18 cellular contexts compared by ENCODE assay signal in genomic region chr11:65150131-65150512, GRCh38. TPM values are rescaled to one million over a fixed set of nuclear protein-coding genes. Genes with fewer than 3 reads are reported as not detected.
DNase-seq lines count a peak whose midpoint lies in the region; ATAC-seq, FAIRE-seq and TF ChIP-seq lines count a peak whose summit lies in the region.
"Not testable (repeated sequence)": the region's sequence is repeated elsewhere in the genome, so short reads cannot be mapped to it uniquely, and the experiment has no call there.
"Had no signal": no experiment of that assay in that cellular context is flagged by ENCODE, and none has a peak within 500 bp of the region (broad histone marks: within the 10 kb centered on the region; RNA-seq: fewer than 3 reads in every experiment).

No MANE protein-coding gene starts in this region.

- H3K9me2 ChIP-seq in HCT116 (ENCODE audit: insufficient read depth) = not testable (repeated sequence)

- DNase-seq in HCT116 (ENCODE audit: low read depth, low spot score); WERI-Rb-1; mammary epithelial cell; left ventricle myocardium inferior; mesenchymal stem cell; pancreas; thoracic aorta (ENCODE audit: low spot score): not testable (repeated sequence)

- not testable (repeated sequence) for H3K18ac ChIP-seq in mesenchymal stem cell (ENCODE audit: low read depth in 1 of 2, low read length in 2 of 2)

- TF ChIP-seq POLR2A in HCT116 (IDR thresholded peaks at IDR 0.05; ENCODE audit: borderline replicate concordance, extremely low read depth, insufficient read depth, insufficient read length) = not testable (repeated sequence)

- H2BK12ac ChIP-seq in mesenchymal stem cell (ENCODE audit: low read length in 2 of 2) = not testable (repeated sequence)

- not testable (repeated sequence) for H2BK15ac ChIP-seq in mesenchymal stem cell (ENCODE audit: low read depth, poor library complexity, severe bottlenecking)

- not testable (repeated sequence) for TF ChIP-seq CTCF in HCT116 (IDR thresholded peaks at IDR 0.05 in 2 of 3, conservative IDR thresholded peaks at IDR 0.05 in 1 of 3; ENCODE audit: borderline replicate concordance in 1 of 3, insufficient read depth in 1 of 3, low read depth in 2 of 3, low read length in 2 of 3); WERI-Rb-1 (IDR thresholded peaks at IDR 0.05; ENCODE audit: low read depth, low read length); mammary epithelial cell (conservative IDR thresholded peaks at IDR 0.05 in 1 of 2, IDR thresholded peaks at IDR 0.05 in 1 of 2; ENCODE audit: extremely low read depth in 1 of 2, insufficient read depth in 1 of 2, low read depth in 1 of 2, low read length in 2 of 2); left ventricle myocardium inferior (IDR thresholded peaks at IDR 0.05; ENCODE audit: borderline replicate concordance); pancreas (IDR thresholded peaks at IDR 0.05); thoracic aorta (IDR thresholded peaks at IDR 0.05)

- not testable (repeated sequence) for H3K27me3 ChIP-seq in HCT116 (ENCODE audit: insufficient read depth, low read length); WERI-Rb-1 (ENCODE audit: insufficient read depth, low read depth, severe bottlenecking); mammary epithelial cell (ENCODE audit: insufficient read depth, low read length); left ventricle myocardium inferior (ENCODE audit: low read depth); mesenchymal stem cell (ENCODE audit: control insufficient read depth in 1 of 2, insufficient read depth in 1 of 2, low read length in 2 of 2); pancreas; thoracic aorta (replicated peaks; ENCODE audit: insufficient read depth)

- TSS peak; percentile 58 for BruUV-seq in HCT116 (replicated peaks; lab: Mats Ljungman, UMichigan)
- BruUV-seq in mammary epithelial cell (replicated peaks; lab: Mats Ljungman, UMichigan) = not testable (repeated sequence)

- H3K9me3 ChIP-seq in HCT116 (ENCODE audit: control insufficient read depth in 1 of 2, insufficient read depth in 1 of 2, low read depth in 1 of 2, low read length in 2 of 2); WERI-Rb-1 (ENCODE audit: severe bottlenecking); mammary epithelial cell (replicated peaks; ENCODE audit: insufficient read depth, low read length); left ventricle myocardium inferior (replicated peaks); mesenchymal stem cell (ENCODE audit: control insufficient read depth, low read length); pancreas; thoracic aorta: not testable (repeated sequence)

- peak overlapping the region; percentile 74 for H3K4me2 ChIP-seq in HCT116 (ENCODE audit: low read length)
- H3K4me2 ChIP-seq in mammary epithelial cell (ENCODE audit: insufficient read depth, low read depth, low read length) = peak overlapping the region; percentile 86
- not testable (repeated sequence) for H3K4me2 ChIP-seq in mesenchymal stem cell (ENCODE audit: low read length, poor library complexity, severe bottlenecking)

- not testable (repeated sequence) for H3K79me2 ChIP-seq in HCT116 (ENCODE audit: insufficient read depth, low read length); mammary epithelial cell (ENCODE audit: insufficient read depth, low read length)

- CTCF ChIA-PET in HCT116 (lab: Charles Lee); mammary epithelial cell (lab: Charles Lee; ENCODE audit: low non-redundant PET): not testable (repeated sequence)

- H3K27ac ChIP-seq in HCT116 (ENCODE audit: low read depth, low read length) = peak overlapping the region; percentile 89
- peak overlapping the region; percentile 63; the same call in 1 of the 2 replicates for H3K27ac ChIP-seq in WERI-Rb-1
- peak overlapping the region; percentile 70 for H3K27ac ChIP-seq in mammary epithelial cell (ENCODE audit: insufficient read depth, low read depth, low read length)
- H3K27ac ChIP-seq in left ventricle myocardium inferior (replicated peaks) = peak overlapping the region; percentile 77
- not testable (repeated sequence) for H3K27ac ChIP-seq in mesenchymal stem cell (ENCODE audit: low read length, poor library complexity, severe bottlenecking)
- peak overlapping the region; percentile 44 to 84 (median 73) for H3K27ac ChIP-seq in pancreas
- peak overlapping the region; percentile 67 to 81 for H3K27ac ChIP-seq in thoracic aorta

- ATAC-seq in HCT116 = 0 out of 2 replicates have a peak, but pooled peaks have one; percentile 1
- not testable (repeated sequence) for ATAC-seq in pancreas; thoracic aorta (ENCODE audit: insufficient number of reproducible peaks, low FRiP score, low read depth)

- not testable (repeated sequence) for H2BK120ac ChIP-seq in mesenchymal stem cell (ENCODE audit: low read depth, low read length)

- H3K4me3 ChIP-seq in HCT116 (replicated peaks in 1 of 2; ENCODE audit: low read depth in 1 of 2, low read length in 2 of 2) = peak overlapping the region; percentile 20 to 29; a peak in 3 of 4 replicates
- H3K4me3 ChIP-seq in WERI-Rb-1 (ENCODE audit: low read depth, low read length); mammary epithelial cell (replicated peaks in 1 of 3; ENCODE audit: insufficient read depth in 1 of 3, low read depth in 2 of 3, low read length in 3 of 3); left ventricle myocardium inferior; pancreas: not testable (repeated sequence)
- peak overlapping the region in 1 of 2 experiments; percentile 56 for H3K4me3 ChIP-seq in mesenchymal stem cell (ENCODE audit: insufficient read depth in 1 of 2, low read depth in 1 of 2, low read length in 2 of 2)
- peak overlapping the region; percentile 43 for H3K4me3 ChIP-seq in thoracic aorta

- dilution Hi-C loops in mammary epithelial cell (cut with HindIII; ENCODE audit: low sequenced_read_pairs) = loop anchor here (5.0 kb wide), 1 partner anchor 103 kb away; no protein-coding TSS in a partner anchor

- 56% methylated on average over 10 of the region's 10 CpGs for WGBS in mammary epithelial cell (ENCODE audit: low coverage, missing lambda C conversion rate)
- WGBS in mesenchymal stem cell = 95% methylated on average over 10 of the region's 10 CpGs
- 90% methylated on average over 10 of the region's 10 CpGs for WGBS in pancreas, 2 donors

- H3K4me1 ChIP-seq in HCT116 (ENCODE audit: control insufficient read depth in 1 of 2, insufficient read depth in 2 of 2, low read length in 2 of 2) (peaks cover 15 to 29% of the 10 kb centered on the region in 2 experiments), mammary epithelial cell (ENCODE audit: insufficient read depth, low read length) (peaks cover 18% of the 10 kb centered on the region), left ventricle myocardium inferior (peaks cover 18% of the 10 kb centered on the region), pancreas (peaks cover 10 to 28% (median 13%) of the 10 kb centered on the region in 3 donors), thoracic aorta (ENCODE audit: control insufficient read depth in 1 of 2, low read depth in 2 of 2) (peaks cover 6 to 11% of the 10 kb centered on the region in 2 donors)
- H3K4me1 ChIP-seq in mesenchymal stem cell (ENCODE audit: control insufficient read depth, insufficient read depth, low read depth, low read length) = not testable (repeated sequence)

- peak overlapping the region; percentile 50 for H3K9ac ChIP-seq in HCT116 (ENCODE audit: low read length)
- peak overlapping the region; percentile 58 for H3K9ac ChIP-seq in mammary epithelial cell (ENCODE audit: insufficient read depth, low read length)
- peak overlapping the region; percentile 69 for H3K9ac ChIP-seq in mesenchymal stem cell (ENCODE audit: low read length)

- POLR2A ChIA-PET in HCT116 (lab: Charles Lee) = not testable (repeated sequence)

- RAD21 ChIA-PET in HCT116 (lab: Charles Lee; ENCODE audit: low non-redundant PET in 1 of 2, low total read pairs in 2 of 2, uncharacterized antibody in 2 of 2, unreplicated experiment in 2 of 2) = not testable (repeated sequence)

- not testable (repeated sequence) for H2BK5ac ChIP-seq in mesenchymal stem cell (ENCODE audit: low read depth, low read length, poor library complexity, severe bottlenecking)

- not testable (repeated sequence) for H2AK5ac ChIP-seq in mesenchymal stem cell (ENCODE audit: low read length, severe bottlenecking)

- not testable (repeated sequence) for TF ChIP-seq RAD21 in HCT116 (IDR thresholded peaks at IDR 0.05; ENCODE audit: low read depth)

- H2AFZ ChIP-seq in HCT116 (ENCODE audit: low read depth, low read length, poor library complexity, severe bottlenecking) = peak overlapping the region; percentile 37
- not testable (repeated sequence) for H2AFZ ChIP-seq in mammary epithelial cell (ENCODE audit: low read depth, low read length); mesenchymal stem cell (ENCODE audit: low read depth, low read length)

- not testable (repeated sequence) for H4K91ac ChIP-seq in mesenchymal stem cell (ENCODE audit: low read length)

- FAIRE-seq in pancreas (lab: Jason Lieb, UNC) = not testable (repeated sequence)

- not testable (repeated sequence) for H3K79me1 ChIP-seq in mesenchymal stem cell (replicated peaks; ENCODE audit: low read length, poor library complexity, severe bottlenecking)

- not testable (repeated sequence) for H3K36me3 ChIP-seq in HCT116 (ENCODE audit: control insufficient read depth in 1 of 2, insufficient read depth in 2 of 2, low read length in 2 of 2); WERI-Rb-1; mammary epithelial cell (ENCODE audit: insufficient read depth, low read length); left ventricle myocardium inferior; mesenchymal stem cell (ENCODE audit: control insufficient read depth in 1 of 2, insufficient read depth in 2 of 2, low read depth in 1 of 2, low read length in 2 of 2); pancreas; thoracic aorta

- not testable (repeated sequence) for H3K14ac ChIP-seq in mesenchymal stem cell (ENCODE audit: low read length in 2 of 2)

- intact Hi-C loops in HCT116 (cut with micrococcal nuclease); left ventricle myocardium inferior (cut with micrococcal nuclease); pancreas (cut with DNase I): not testable (repeated sequence)
- intact Hi-C loops in mammary epithelial cell (cut with micrococcal nuclease) = loop anchor here (1.0 kb wide), 1 partner anchor 31 kb away; the partner anchor contains the start of gene CAPN1

- H4K8ac ChIP-seq in mesenchymal stem cell (ENCODE audit: low read length) = not testable (repeated sequence)

- not testable (repeated sequence) for H3K23ac ChIP-seq in mesenchymal stem cell (ENCODE audit: low read length in 2 of 2)

- in situ Hi-C loops in mammary epithelial cell (cut with MboI; ENCODE audit: low sequenced_read_pairs in 2 of 2) = not testable (repeated sequence)

- H3K4ac ChIP-seq in mesenchymal stem cell (ENCODE audit: low read depth in 1 of 2, low read length in 2 of 2) = not testable (repeated sequence)

- not testable (repeated sequence) for H4K20me1 ChIP-seq in HCT116 (ENCODE audit: insufficient read depth); mammary epithelial cell (ENCODE audit: insufficient read depth, low read length)

RNA-seq across cellular contexts. Expression of gene SYVN1, which starts 15.8 kb away (rescaled TPM):
- total RNA-seq in HCT116 (2021; ENCODE audit: unreplicated experiment) = 45.9 TPM
- 52.2 and 77.2 TPM in 2 replicates for polyA plus RNA-seq in HCT116 (2012)
- total RNA-seq in mammary epithelial cell = 10 to 100 TPM; 21.5 to 45.8 TPM
- 30.7 TPM for polyA plus RNA-seq in mammary epithelial cell
- 152 TPM for polyA minus RNA-seq in mammary epithelial cell
- total RNA-seq in left ventricle myocardium inferior = 25.6 TPM
- 33.9 TPM for polyA plus RNA-seq in mesenchymal stem cell (2013, experiment 1 of 2)
- 33.2 TPM for polyA plus RNA-seq in mesenchymal stem cell (2013, experiment 2 of 2)
- total RNA-seq in pancreas = 10 to 100 TPM; 47.5 to 98.2 (median 66.3) TPM
- 10 to 100 TPM; 63.4 to 64.8 TPM for polyA plus RNA-seq in pancreas
- total RNA-seq in thoracic aorta = 10 to 100 TPM; 73.1 to 78.0 TPM

RNA-seq across cellular contexts. Expression of gene SPDYC, which starts 19.9 kb away (rescaled TPM):
- total RNA-seq in HCT116 (2021; ENCODE audit: unreplicated experiment) (1.2 TPM), mammary epithelial cell (not detected), left ventricle myocardium inferior (not detected), pancreas (not detected), thoracic aorta (not detected)
- polyA plus RNA-seq in HCT116 (2012) = 0.91 and 2.0 TPM in 2 replicates
- polyA plus RNA-seq in mammary epithelial cell (not detected), pancreas (under 1 TPM in 1 of 2 donors, not detected in 1; 0.14 TPM)
- polyA minus RNA-seq in mammary epithelial cell = not detected
- not detected for polyA plus RNA-seq in mesenchymal stem cell (2013, experiment 1 of 2)
- not detected for polyA plus RNA-seq in mesenchymal stem cell (2013, experiment 2 of 2)
- total RNA-seq: activated CD4-positive, alpha-beta memory T cell treated with anti-CD3 and anti-CD28 coated beads for 36 hours; activated naive CD4-positive, alpha-beta T cell treated with anti-CD3 and anti-CD28 coated beads for 36 hours; activated T-helper 1 cell treated with anti-CD3 and anti-CD28 coated beads, Interleukin-12 subunit alpha, Interleukin-12 subunit beta, Interleukin-2, Interleukin-4 antibody, amounts not matched to agents 30 ng/mL and 10 ng/mL and 1 ng/mL, durations not matched to agents 14 hours and 24 hours and 36 hours; cardiac septum; CD4-positive, CD25-positive, alpha-beta regulatory T cell; Daoy; fibroblast of lung; LHCN-M2; lung microvascular endothelial cell; occipital lobe; suprapubic skin had no signal
- polyA plus RNA-seq: CD4-positive, CD25-positive, alpha-beta regulatory T cell; fibroblast of lung had no signal

RNA-seq across cellular contexts. Expression of gene MRPL49, which starts 28.0 kb away (rescaled TPM):
- total RNA-seq in HCT116 (2021; ENCODE audit: unreplicated experiment) = 77.5 TPM
- polyA plus RNA-seq in HCT116 (2012) = 44.6 and 50.8 TPM in 2 replicates
- 10 to 100 TPM; 54.7 to 56.5 TPM for total RNA-seq in mammary epithelial cell
- 64.7 TPM for polyA plus RNA-seq in mammary epithelial cell
- 52.3 TPM for polyA minus RNA-seq in mammary epithelial cell
- total RNA-seq in left ventricle myocardium inferior = 32.1 TPM
- 34.0 TPM for polyA plus RNA-seq in mesenchymal stem cell (2013, experiment 1 of 2)
- 33.7 TPM for polyA plus RNA-seq in mesenchymal stem cell (2013, experiment 2 of 2)
- total RNA-seq in pancreas = 10 to 100 TPM; 13.9 to 31.2 (median 21.4) TPM
- polyA plus RNA-seq in pancreas = 10 to 100 TPM; 10.3 to 30.3 TPM
- total RNA-seq in thoracic aorta = 10 to 100 TPM; 44.6 to 61.1 TPM

RNA-seq across cellular contexts. Expression of gene FAU, which starts 28.2 kb away (rescaled TPM):
- total RNA-seq in HCT116 (2021; ENCODE audit: unreplicated experiment) = 1,073 TPM
- 1,238 and 1,816 TPM in 2 replicates for polyA plus RNA-seq in HCT116 (2012)
- 100 to 1,000 TPM; 107 to 637 TPM for total RNA-seq in mammary epithelial cell
- 428 TPM for polyA plus RNA-seq in mammary epithelial cell
- polyA minus RNA-seq in mammary epithelial cell = 317 TPM
- 629 TPM for total RNA-seq in left ventricle myocardium inferior
- 1,069 TPM for polyA plus RNA-seq in mesenchymal stem cell (2013, experiment 1 of 2)
- 1,068 TPM for polyA plus RNA-seq in mesenchymal stem cell (2013, experiment 2 of 2)
- 100 to 1,000 TPM; 493 to 810 (median 529) TPM for total RNA-seq in pancreas
- 100 to 1,000 TPM; 530 to 652 TPM for polyA plus RNA-seq in pancreas
- total RNA-seq in thoracic aorta = 100 to 1,000 TPM; 365 to 553 TPM

RNA-seq across cellular contexts. Expression of gene CAPN1, which starts 31.6 kb away (rescaled TPM):
- total RNA-seq in HCT116 (2021; ENCODE audit: unreplicated experiment) (279 TPM), mammary epithelial cell (100 to 1,000 TPM; 276 to 452 TPM), left ventricle myocardium inferior (74.6 TPM), pancreas (100 to 1,000 TPM; 103 to 139 (median 107) TPM), thoracic aorta (100 to 1,000 TPM; 168 to 203 TPM)
- polyA plus RNA-seq in HCT116 (2012) = 220 and 224 TPM in 2 replicates
- polyA plus RNA-seq in mammary epithelial cell (289 TPM), pancreas (100 to 1,000 TPM; 111 to 144 TPM)
- polyA minus RNA-seq in mammary epithelial cell = 253 TPM
- 166 TPM for polyA plus RNA-seq in mesenchymal stem cell (2013, experiment 1 of 2)
- 168 TPM for polyA plus RNA-seq in mesenchymal stem cell (2013, experiment 2 of 2)
